8 cellular contexts compared by ENCODE assay signal in the genomic region with DNA sequence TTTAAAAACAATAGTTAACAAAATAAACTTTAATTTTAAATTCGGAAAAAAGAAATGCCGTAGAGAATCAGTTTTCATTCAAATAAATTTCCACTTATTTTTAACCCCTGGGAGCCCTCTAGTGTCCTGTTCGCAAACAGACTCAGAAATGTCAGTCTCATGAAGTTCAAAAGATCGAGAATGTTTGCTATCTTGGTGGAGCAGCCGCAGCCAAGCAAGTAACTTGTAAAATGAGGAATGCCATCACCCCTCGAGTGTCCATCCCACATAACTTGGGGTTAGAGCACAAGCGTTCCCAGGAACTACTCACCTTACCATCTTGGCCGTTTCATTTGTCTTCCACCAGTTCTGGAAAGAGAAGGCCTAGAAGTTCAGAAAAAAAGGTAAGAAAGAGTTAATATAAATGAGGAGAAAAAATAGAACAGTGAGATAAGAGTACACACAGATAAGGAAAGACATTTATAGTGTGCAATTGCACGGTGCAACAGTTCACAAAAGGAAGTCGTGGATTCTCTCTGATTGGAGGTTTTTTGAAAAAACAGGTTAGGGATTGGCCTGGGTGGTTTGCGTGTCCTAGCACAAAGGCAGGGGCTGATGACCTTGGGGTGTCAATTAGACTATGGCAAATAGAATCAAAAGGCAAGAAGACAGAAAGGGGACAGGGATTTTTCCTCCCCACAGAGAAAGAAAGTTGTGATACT. TPM values are rescaled to one million over a fixed set of nuclear protein-coding genes. Genes with fewer than 3 reads are reported as not detected.
DNase-seq lines count a peak whose midpoint lies in the region; ATAC-seq lines count a peak whose summit lies in the region.

GASK1B (minus strand) TSS at position 468 of the 701 bp plus-strand sequence. CDS start 1,650 bp downstream, outside the sequence.

- peak within 1 kb of the TSS in 2 of 3 donors; percentile 30 to 69 for H3K4me3 ChIP-seq in skeletal muscle tissue (ENCODE audit: low read length in 3 of 3)

- peaks cover 7 to 20% (median 8%) of the 10 kb centered on the region in 3 donors for H3K4me1 ChIP-seq in skeletal muscle tissue (ENCODE audit: control insufficient read depth in 3 of 3, insufficient read depth in 3 of 3, low read length in 3 of 3)

- H3K27ac ChIP-seq in skeletal muscle tissue (ENCODE audit: low read depth, low read length), result peak within 1 kb of the TSS; percentile 67

- peak; percentile 17 for DNase-seq in COLO668 (lab: John Stamatoyannopoulos, UW; ENCODE audit: unreplicated experiment)
- DNase-seq in NCI-H226, result peak; percentile 25
- peak; percentile 79 for DNase-seq in astrocyte of the hippocampus (ENCODE audit: low read depth, low spot score)
- DNase-seq in iPS DF 19.7 (ENCODE audit: low read depth, low spot score), result peak; percentile 23

- peaks cover 4 to 10% (median 7%) of the 10 kb centered on the region in 3 donors for H3K27me3 ChIP-seq in skeletal muscle tissue (ENCODE audit: control insufficient read depth in 3 of 3, insufficient read depth in 3 of 3, low read length in 3 of 3)

- no peaks in the 10 kb centered on the region for H3K36me3 ChIP-seq in skeletal muscle tissue (ENCODE audit: control insufficient read depth in 3 of 3, insufficient read depth in 3 of 3, low read length in 3 of 3)

- ATAC-seq in GM21367 (IDR thresholded peaks at IDR 0.05; ENCODE audit: unreplicated experiment) (peak; percentile 41), GM18909 (IDR thresholded peaks at IDR 0.05; ENCODE audit: poor library complexity, unreplicated experiment) (no peak), GM21576 (IDR thresholded peaks at IDR 0.05; ENCODE audit: unreplicated experiment) (no peak)

- no peaks in the 10 kb centered on the region for H3K9me3 ChIP-seq in skeletal muscle tissue (ENCODE audit: control insufficient read depth in 3 of 3, low read length in 3 of 3)

- peak within 1 kb of the TSS in 2 of 3 donors; percentile 18 to 30 for H3K9ac ChIP-seq in skeletal muscle tissue (ENCODE audit: low read depth in 1 of 3, low read length in 3 of 3)

RNA-seq across cellular contexts. Expression of gene GASK1B, which starts in this region (rescaled TPM):
- total RNA-seq in skeletal muscle tissue, result 24.5 TPM

Comparison
In these comparisons a context has a peak if more than half of its experiments do, and no peak if none do; other contexts are left out.
1. DNase-seq: peak in every context shown above with its lines; median percentile 79 in astrocyte of the hippocampus; 25 in NCI-H226; 23 in iPS DF 19.7; 17 in COLO668.